28 cellular contexts compared by ENCODE assay signal in genomic region chr1:202248861-202249260, GRCh38. TPM values are rescaled to one million over a fixed set of nuclear protein-coding genes. Genes with fewer than 3 reads are reported as not detected.
"Had no signal": no experiment of that assay in that cellular context is flagged by ENCODE, and none has a peak within 500 bp of the region (broad histone marks: within the 10 kb centered on the region; RNA-seq: fewer than 3 reads in every experiment).

No MANE protein-coding gene starts in this region.

- H3K36me3 Mint-ChIP-seq: activated CD8-positive, alpha-beta memory T cell treated with anti-CD3 and anti-CD28 coated beads, Interleukin-2, amount 10 ng/mL, durations not matched to agents 7 days and 5 days; activated naive CD4-positive, alpha-beta T cell treated with anti-CD3 and anti-CD28 coated beads, Interleukin-2, amount 10 ng/mL, durations not matched to agents 7 days and 5 days; activated naive CD8-positive, alpha-beta T cell treated with anti-CD3 and anti-CD28 coated beads, Interleukin-2, amount 10 ng/mL, durations not matched to agents 7 days and 5 days; T-cell had no signal

- H3K36me3 ChIP-seq: brain microvascular endothelial cell, heart right ventricle, left lung, transverse colon had no signal

- H3K27ac Mint-ChIP-seq: activated CD4-positive, alpha-beta T cell treated with anti-CD3 and anti-CD28 coated beads for 36 hours; activated CD8-positive, alpha-beta memory T cell treated with anti-CD3 and anti-CD28 coated beads, Interleukin-2, amount 10 ng/mL, durations not matched to agents 7 days and 5 days; activated CD8-positive, alpha-beta T cell treated with anti-CD3 and anti-CD28 coated beads, Interleukin-2, amount 10 ng/mL, durations not matched to agents 7 days and 5 days; activated naive CD4-positive, alpha-beta T cell treated with anti-CD3 and anti-CD28 coated beads, Interleukin-2, amount 10 ng/mL, durations not matched to agents 7 days and 5 days; activated naive CD8-positive, alpha-beta T cell treated with anti-CD3 and anti-CD28 coated beads, Interleukin-2, amount 10 ng/mL, durations not matched to agents 7 days and 5 days; T-cell; T-helper 2 cell treated with Interferon-gamma antibody and Interleukin-4, amounts not matched to agents 5 μg/mL and 100 μg/mL, for 36 hours had no signal

- ATAC-seq: activated CD4-positive, alpha-beta T cell treated with anti-CD3 and anti-CD28 coated beads for 36 hours; activated CD8-positive, alpha-beta memory T cell treated with anti-CD3 and anti-CD28 coated beads, Interleukin-2, amount 10 ng/mL, durations not matched to agents 7 days and 5 days; activated CD8-positive, alpha-beta T cell treated with anti-CD3 and anti-CD28 coated beads, Interleukin-2, amount 10 ng/mL, durations not matched to agents 7 days and 5 days; esophagus mucosa; heart right ventricle; mucosa of descending colon; right cardiac atrium; stimulated activated naive CD8-positive, alpha-beta T cell treated with anti-CD3 and anti-CD28 coated beads, Interleukin-15, Interleukin-2, amounts not matched to agents 100 U/mL and 50 U/mL, for 24 hours; T-cell had no signal

- DNase-seq: activated CD4-positive, alpha-beta T cell treated with anti-CD3 and anti-CD28 coated beads for 36 hours; activated CD4-positive, CD25-positive, alpha-beta regulatory T cell; activated CD8-positive, alpha-beta memory T cell treated with anti-CD3 and anti-CD28 coated beads, Interleukin-2, amount 10 ng/mL, durations not matched to agents 7 days and 5 days; activated CD8-positive, alpha-beta T cell treated with anti-CD3 and anti-CD28 coated beads, Interleukin-2, amount 10 ng/mL, durations not matched to agents 7 days and 5 days; activated gamma-delta T cell; activated naive CD4-positive, alpha-beta T cell treated with anti-CD3 and anti-CD28 coated beads, Interleukin-2, amount 10 ng/mL, durations not matched to agents 7 days and 5 days; activated naive CD8-positive, alpha-beta T cell treated with anti-CD3 and anti-CD28 coated beads, Interleukin-2, amount 10 ng/mL, durations not matched to agents 7 days and 5 days; brain microvascular endothelial cell; cortex of kidney; foreskin fibroblast; heart right ventricle; left lung; mesendoderm; mucosa of descending colon; nucleus accumbens; right cardiac atrium; stimulated activated CD4-positive, alpha-beta T cell treated with anti-CD3 and anti-CD28 coated beads, Interleukin-12 subunit alpha, Interleukin-12 subunit beta, amount 100 ng/mL, for 4 hours; stimulated activated CD4-positive, alpha-beta T cell treated with anti-CD3 and anti-CD28 coated beads, Interleukin-4, amount 100 ng/mL, for 1 hour; stimulated activated naive CD8-positive, alpha-beta T cell treated with anti-CD3 and anti-CD28 coated beads, Interleukin-15, Interleukin-2, amounts not matched to agents 100 U/mL and 50 U/mL, for 24 hours; T-cell; testis; transverse colon had no signal

- H3K4me1 Mint-ChIP-seq: activated CD4-positive, alpha-beta T cell treated with anti-CD3 and anti-CD28 coated beads for 36 hours; activated CD8-positive, alpha-beta memory T cell treated with anti-CD3 and anti-CD28 coated beads, Interleukin-2, amount 10 ng/mL, durations not matched to agents 7 days and 5 days; activated naive CD4-positive, alpha-beta T cell treated with anti-CD3 and anti-CD28 coated beads, Interleukin-2, amount 10 ng/mL, durations not matched to agents 7 days and 5 days; activated naive CD8-positive, alpha-beta T cell treated with anti-CD3 and anti-CD28 coated beads, Interleukin-2, amount 10 ng/mL, durations not matched to agents 7 days and 5 days; T-cell had no signal

- H3K4me3 ChIP-seq: heart right ventricle, left lung, lung, mucosa of descending colon, testis, transverse colon had no signal

- H3K79me2 ChIP-seq: parathyroid adenoma had no signal

- H3K9me3 ChIP-seq: heart right ventricle, left lung, mucosa of descending colon, testis, transverse colon had no signal

- H3K4me1 ChIP-seq: heart right ventricle, left lung, parathyroid adenoma, testis, transverse colon had no signal

- H2AFZ ChIP-seq: parathyroid adenoma had no signal

- H3K9me3 Mint-ChIP-seq: activated naive CD4-positive, alpha-beta T cell treated with anti-CD3 and anti-CD28 coated beads, Interleukin-2, amount 10 ng/mL, durations not matched to agents 7 days and 5 days; activated naive CD8-positive, alpha-beta T cell treated with anti-CD3 and anti-CD28 coated beads, Interleukin-2, amount 10 ng/mL, durations not matched to agents 7 days and 5 days; T-cell; T-helper 2 cell treated with Interferon-gamma antibody and Interleukin-4, amounts not matched to agents 5 μg/mL and 100 μg/mL, for 36 hours had no signal

- H3K4me3 Mint-ChIP-seq: activated CD4-positive, alpha-beta T cell treated with anti-CD3 and anti-CD28 coated beads for 36 hours; activated CD8-positive, alpha-beta memory T cell treated with anti-CD3 and anti-CD28 coated beads, Interleukin-2, amount 10 ng/mL, durations not matched to agents 7 days and 5 days; activated CD8-positive, alpha-beta T cell treated with anti-CD3 and anti-CD28 coated beads, Interleukin-2, amount 10 ng/mL, durations not matched to agents 7 days and 5 days; activated naive CD4-positive, alpha-beta T cell treated with anti-CD3 and anti-CD28 coated beads, Interleukin-2, amount 10 ng/mL, durations not matched to agents 7 days and 5 days; activated naive CD8-positive, alpha-beta T cell treated with anti-CD3 and anti-CD28 coated beads, Interleukin-2, amount 10 ng/mL, durations not matched to agents 7 days and 5 days; T-cell; T-helper 2 cell treated with Interferon-gamma antibody and Interleukin-4, amounts not matched to agents 5 μg/mL and 100 μg/mL, for 36 hours had no signal

- H3K9ac ChIP-seq: parathyroid adenoma had no signal

- H3K27ac ChIP-seq: brain microvascular endothelial cell, heart right ventricle, left lung, parathyroid adenoma, testis, transverse colon had no signal

- H3K27me3 ChIP-seq: testis, transverse colon had no signal

RNA-seq across cellular contexts. Expression of gene LGR6, which starts 55.3 kb away (rescaled TPM):
- total RNA-seq: pulmonary artery endothelial cell had no signal
- polyA plus RNA-seq: neural cell had no signal
